In genomic region chr2:109173311-109174171, GRCh38 we compare ENCODE assay signal across 8 cellular contexts. TPM values are rescaled to one million over a fixed set of nuclear protein-coding genes. Genes with fewer than 3 reads are reported as not detected.
A peak's percentile ranks its signal among the peaks of the same experiment; 100 is the strongest.
DNase-seq lines count a peak whose midpoint lies in the region; ATAC-seq and TF ChIP-seq lines count a peak whose summit lies in the region.

No MANE protein-coding gene starts in this region.

- peak overlapping the region; percentile 17 for H2AFZ ChIP-seq in osteoblast (ENCODE audit: low read length)

- H3K27ac Mint-ChIP-seq in natural killer cell, result no peak overlapping the region

- TF ChIP-seq CTCF in BJ (IDR thresholded peaks at IDR 0.05; ENCODE audit: insufficient read depth, low read depth, low read length), result no peak
- no peak for TF ChIP-seq CTCF in osteoblast (IDR thresholded peaks at IDR 0.05; ENCODE audit: extremely low read depth, low read depth, low read length)
- TF ChIP-seq CTCF in natural killer cell (IDR thresholded peaks at IDR 0.05), result no peak

- intact Hi-C loops in natural killer cell (cut with micrococcal nuclease), result no loop called here

- peaks cover 68% of the 10 kb centered on the region for H3K79me2 ChIP-seq in osteoblast (ENCODE audit: insufficient read depth, low read length)

- peaks cover 44% of the 10 kb centered on the region for H3K4me1 ChIP-seq in osteoblast (ENCODE audit: insufficient read depth, low read length)

- H3K27me3 Mint-ChIP-seq in natural killer cell (ENCODE audit: low read depth in 2 of 2), result peaks cover 0 to 13% of the 10 kb centered on the region in 2 donors

- peak overlapping the region; percentile 93 for H3K27ac ChIP-seq in osteoblast (ENCODE audit: low read depth, low read length)

- no peak overlapping the region for H3K4me3 ChIP-seq in BJ (ENCODE audit: low read depth, low read length)
- H3K4me3 ChIP-seq in osteoblast (ENCODE audit: insufficient read depth, low read length), result peak overlapping the region; percentile 55

- CTCF ChIA-PET in BJ (lab: Yijun Ruan, JAX), result interaction anchor here (1.0 kb wide), 1 partner anchor 336 kb away, joined by 4 read pairs; no protein-coding TSS in a partner anchor

- H3K36me3 ChIP-seq in BJ (ENCODE audit: control insufficient read depth, insufficient read depth, low read length), result no peaks in the 10 kb centered on the region
- no peaks in the 10 kb centered on the region for H3K36me3 ChIP-seq in osteoblast (ENCODE audit: insufficient read depth, low read length)

- peaks cover 7 to 13% of the 10 kb centered on the region in 2 donors for H3K4me1 Mint-ChIP-seq in natural killer cell

- peaks cover 10% of the 10 kb centered on the region for H3K36me3 Mint-ChIP-seq in natural killer cell

- no peaks in the 10 kb centered on the region for H4K20me1 ChIP-seq in osteoblast (ENCODE audit: insufficient read depth, low read length)

- H3K9me3 ChIP-seq in osteoblast (ENCODE audit: low read depth, low read length), result no peaks in the 10 kb centered on the region

- H3K4me2 ChIP-seq in osteoblast (ENCODE audit: insufficient read depth, low read length), result peak overlapping the region; percentile 23

- POLR2A ChIA-PET in BJ (lab: Charles Lee), result interaction anchor here (1.2 kb wide), 1 partner anchor 44 kb away, joined by 4 read pairs; no protein-coding TSS in a partner anchor

- H3K4me3 Mint-ChIP-seq in natural killer cell, result no peak overlapping the region

- DNase-seq in BJ (ENCODE audit: low read depth), result peak; percentile 80
- peak; percentile 91 for DNase-seq in OCI-M1 (lab: John Stamatoyannopoulos, UW)
- peak; percentile 97 for DNase-seq in fibroblast of gingiva (ENCODE audit: low read depth)
- DNase-seq in osteoblast (ENCODE audit: insufficient read length, low spot score, missing footprints), result no peak
- DNase-seq in effector CD8-positive, alpha-beta T cell (lab: John Stamatoyannopoulos, UW), result no peak
- DNase-seq in NCI-H748 treated with DMSO at 0.1 percent for 48 hours (lab: John Stamatoyannopoulos, UW), result no peak
- DNase-seq in germinal center (ENCODE audit: low spot score), result no peak
- no peak for DNase-seq in natural killer cell

- H3K27me3 ChIP-seq in BJ (ENCODE audit: control insufficient read depth, insufficient read depth, low read length) (no peaks in the 10 kb centered on the region), osteoblast (ENCODE audit: insufficient read depth, low read length) (no peaks in the 10 kb centered on the region)

- no peak for ATAC-seq in natural killer cell

- H3K9me3 Mint-ChIP-seq in natural killer cell, result no peaks in the 10 kb centered on the region

RNA-seq across cellular contexts. Expression of gene SH3RF3, which starts 44.5 kb away (rescaled TPM):
- polyA plus RNA-seq in BJ (2011; rRNA removed), result 3.2 and 3.6 TPM in 2 replicates
- polyA minus RNA-seq in BJ (2011; rRNA and poly(A)+ RNA removed), result 7.8 and 8.6 TPM in 2 replicates
- total RNA-seq in osteoblast, result 14.7 and 14.8 TPM in 2 replicates
- under 1 TPM; 0.23 to 0.61 (median 0.34) TPM for total RNA-seq in natural killer cell

Comparison
In these comparisons a context has a peak if more than half of its experiments do, and no peak if none do; other contexts are left out.
1. DNase-seq: peak in BJ (single experiment), OCI-M1 (single experiment) and fibroblast of gingiva (single experiment); none in osteoblast (single experiment), effector CD8-positive, alpha-beta T cell (single experiment), NCI-H748 treated with DMSO at 0.1 percent for 48 hours (single experiment), germinal center (single experiment) and natural killer cell (single experiment).